ENCODE assay signal across 8 cellular contexts in the genomic region with DNA sequence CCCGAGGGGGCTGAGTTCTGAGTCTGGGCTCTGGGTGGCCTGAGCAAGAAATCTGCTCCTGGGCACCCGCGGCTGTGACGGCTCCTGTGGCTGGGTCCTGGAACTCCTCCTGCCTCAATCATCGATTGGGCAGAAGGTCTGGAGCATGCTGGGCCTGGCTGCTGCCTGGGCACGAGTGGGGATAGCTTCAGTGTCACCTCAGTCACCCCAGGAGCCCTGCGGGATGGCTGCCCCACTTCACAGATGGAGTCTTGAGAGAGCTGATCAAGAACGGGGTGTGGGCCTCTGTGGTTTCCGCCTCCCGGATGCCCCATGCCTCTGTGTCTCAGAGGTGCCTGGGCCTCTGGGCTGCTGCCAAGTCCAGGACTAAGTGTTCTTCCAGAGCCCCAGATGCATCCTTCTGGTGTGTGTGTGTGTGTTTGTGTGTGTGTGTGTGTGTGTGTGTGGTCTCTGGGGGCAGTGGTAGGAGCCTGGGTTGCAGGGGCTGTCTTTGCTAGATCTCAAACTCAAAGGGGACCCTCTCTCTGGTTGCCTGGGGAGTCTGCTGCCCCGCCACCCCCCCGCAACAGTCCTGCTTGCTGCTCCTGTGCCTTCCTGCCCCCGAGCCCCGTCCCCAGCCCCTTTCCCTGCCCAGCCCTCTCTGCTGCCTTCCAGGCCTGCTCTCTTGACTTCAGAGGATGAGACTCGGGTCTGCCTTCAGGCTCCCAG.
DNase-seq lines count a peak whose midpoint lies in the region; FAIRE-seq and TF ChIP-seq lines count a peak whose summit lies in the region.

No MANE protein-coding gene starts in this region.

- peak overlapping the region in 1 of 2 donors; percentile 44 for H3K4me3 ChIP-seq in CD4-positive, alpha-beta memory T cell (ENCODE audit: low read length in 2 of 2)

- no peaks in the 10 kb centered on the region for H3K27me3 ChIP-seq in CD4-positive, alpha-beta memory T cell (ENCODE audit: insufficient read depth, low read length)

- H3K4me1 ChIP-seq in CD4-positive, alpha-beta memory T cell (ENCODE audit: insufficient read depth, low read length) = peaks cover 83% of the 10 kb centered on the region

- POLR2A ChIA-PET in CD4-positive, alpha-beta memory T cell (lab: Charles Lee; ENCODE audit: partially characterized antibody) = interaction anchor here (1.0 to 2.2 kb wide), 3 partner anchors 10 to 854 kb away, joined by 3 to 7 read pairs (median 4); partner anchors contain the start of gene BTBD6

- peak overlapping the region; percentile 52 for H3K27ac ChIP-seq in CD4-positive, alpha-beta memory T cell (ENCODE audit: low read depth, low read length)

- DNase-seq in CD4-positive, alpha-beta memory T cell = peak; percentile 83 to 88 (median 86)
- DNase-seq in activated naive CD8-positive, alpha-beta T cell treated with anti-CD3 and anti-CD28 coated beads for 36 hours = peak; percentile 47
- peak; percentile 47 for DNase-seq in pulmonary artery endothelial cell (ENCODE audit: low read depth, low spot score)
- no peak for DNase-seq in frontal cortex (ENCODE audit: low spot score in 2 of 2)
- DNase-seq in NCI-H526 (lab: John Stamatoyannopoulos, UW) = no peak
- no peak for DNase-seq in SHP77 (lab: John Stamatoyannopoulos, UW)
- no peak for DNase-seq in HFFc6

- CTCF ChIA-PET in CD4-positive, alpha-beta memory T cell (lab: Charles Lee; ENCODE audit: partially characterized antibody) = interaction anchor here (0.5 to 3.1 kb wide), 4 partner anchors 170 to 317 kb away, joined by 3 to 10 read pairs (median 4); no protein-coding TSS in a partner anchor

- H3K27me3 Mint-ChIP-seq in CD4-positive, alpha-beta memory T cell = no peaks in the 10 kb centered on the region
- peaks cover 4% of the 10 kb centered on the region for H3K27me3 Mint-ChIP-seq in T-helper 1 cell treated with Interleukin-12 subunit alpha and Interleukin-12 subunit beta and Interleukin-4 antibody, amounts not matched to agents 30 μg/mL and 1 μg/mL, for 36 hours (ENCODE audit: low read depth)
- H3K27me3 Mint-ChIP-seq in activated naive CD8-positive, alpha-beta T cell treated with anti-CD3 and anti-CD28 coated beads for 36 hours = no peaks in the 10 kb centered on the region
- H3K27me3 Mint-ChIP-seq in HFFc6 (ENCODE audit: insufficient read depth) = no peaks in the 10 kb centered on the region; the same call in 1 of the 2 replicates

- H3K36me3 Mint-ChIP-seq in CD4-positive, alpha-beta memory T cell = peaks cover under 1 to 10% of the 10 kb centered on the region in 2 donors
- H3K36me3 Mint-ChIP-seq in T-helper 1 cell treated with Interleukin-12 subunit alpha and Interleukin-12 subunit beta and Interleukin-4 antibody, amounts not matched to agents 30 μg/mL and 1 μg/mL, for 36 hours (ENCODE audit: low read depth) = peaks cover 12% of the 10 kb centered on the region
- peaks cover 6% of the 10 kb centered on the region for H3K36me3 Mint-ChIP-seq in activated naive CD8-positive, alpha-beta T cell treated with anti-CD3 and anti-CD28 coated beads for 36 hours
- H3K36me3 Mint-ChIP-seq in HFFc6 (ENCODE audit: low read depth) = peaks cover 28% of the 10 kb centered on the region

- H3K9me3 ChIP-seq in CD4-positive, alpha-beta memory T cell (ENCODE audit: control insufficient read depth in 1 of 2, low read length in 2 of 2) = no peaks in the 10 kb centered on the region

- peaks cover 0 to 14% (median 11%) of the 10 kb centered on the region in 8 donors for H3K9me3 Mint-ChIP-seq in CD4-positive, alpha-beta memory T cell
- peaks cover 22% of the 10 kb centered on the region for H3K9me3 Mint-ChIP-seq in T-helper 1 cell treated with Interleukin-12 subunit alpha and Interleukin-12 subunit beta and Interleukin-4 antibody, amounts not matched to agents 30 μg/mL and 1 μg/mL, for 36 hours
- peaks cover 9% of the 10 kb centered on the region for H3K9me3 Mint-ChIP-seq in activated naive CD8-positive, alpha-beta T cell treated with anti-CD3 and anti-CD28 coated beads for 36 hours
- peaks cover 72% of the 10 kb centered on the region for H3K9me3 Mint-ChIP-seq in HFFc6

- FAIRE-seq in frontal cortex (lab: Jason Lieb, UNC) = no peak

- peak overlapping the region; percentile 62 to 95 (median 90) for H3K4me3 Mint-ChIP-seq in CD4-positive, alpha-beta memory T cell
- peak overlapping the region; percentile 63 for H3K4me3 Mint-ChIP-seq in T-helper 1 cell treated with Interleukin-12 subunit alpha and Interleukin-12 subunit beta and Interleukin-4 antibody, amounts not matched to agents 30 μg/mL and 1 μg/mL, for 36 hours
- peak overlapping the region; percentile 42 for H3K4me3 Mint-ChIP-seq in activated naive CD8-positive, alpha-beta T cell treated with anti-CD3 and anti-CD28 coated beads for 36 hours
- no peak overlapping the region for H3K4me3 Mint-ChIP-seq in HFFc6

- no peaks in the 10 kb centered on the region for H3K36me3 ChIP-seq in CD4-positive, alpha-beta memory T cell (ENCODE audit: insufficient read depth, low read length)

- peaks cover 41 to 96% (median 67%) of the 10 kb centered on the region in 4 donors for H3K4me1 Mint-ChIP-seq in CD4-positive, alpha-beta memory T cell
- peaks cover 30% of the 10 kb centered on the region for H3K4me1 Mint-ChIP-seq in T-helper 1 cell treated with Interleukin-12 subunit alpha and Interleukin-12 subunit beta and Interleukin-4 antibody, amounts not matched to agents 30 μg/mL and 1 μg/mL, for 36 hours (ENCODE audit: low read depth)
- peaks cover 56% of the 10 kb centered on the region for H3K4me1 Mint-ChIP-seq in activated naive CD8-positive, alpha-beta T cell treated with anti-CD3 and anti-CD28 coated beads for 36 hours
- no peaks in the 10 kb centered on the region for H3K4me1 Mint-ChIP-seq in HFFc6 (ENCODE audit: low read depth)

- intact Hi-C loops in CD4-positive, alpha-beta memory T cell (cut with micrococcal nuclease) = no loop called here

- TF ChIP-seq CTCF in HFFc6 (IDR thresholded peaks at IDR 0.05) = no peak

- H3K27ac Mint-ChIP-seq in CD4-positive, alpha-beta memory T cell = peak overlapping the region; percentile 90 to 98 (median 95)
- peak overlapping the region; percentile 87 for H3K27ac Mint-ChIP-seq in T-helper 1 cell treated with Interleukin-12 subunit alpha and Interleukin-12 subunit beta and Interleukin-4 antibody, amounts not matched to agents 30 μg/mL and 1 μg/mL, for 36 hours
- peak overlapping the region; percentile 75 for H3K27ac Mint-ChIP-seq in activated naive CD8-positive, alpha-beta T cell treated with anti-CD3 and anti-CD28 coated beads for 36 hours
- no peak overlapping the region for H3K27ac Mint-ChIP-seq in HFFc6

Comparison
In these comparisons a context has a peak if more than half of its experiments do, and no peak if none do; other contexts are left out.
1. DNase-seq: peak in CD4-positive, alpha-beta memory T cell (5 of 5), activated naive CD8-positive, alpha-beta T cell treated with anti-CD3 and anti-CD28 coated beads for 36 hours (single experiment) and pulmonary artery endothelial cell (single experiment); none in frontal cortex (0 of 2), NCI-H526 (0 of 2), SHP77 (0 of 2) and HFFc6 (single experiment).